5 cellular contexts compared by ENCODE assay signal in the genomic region with DNA sequence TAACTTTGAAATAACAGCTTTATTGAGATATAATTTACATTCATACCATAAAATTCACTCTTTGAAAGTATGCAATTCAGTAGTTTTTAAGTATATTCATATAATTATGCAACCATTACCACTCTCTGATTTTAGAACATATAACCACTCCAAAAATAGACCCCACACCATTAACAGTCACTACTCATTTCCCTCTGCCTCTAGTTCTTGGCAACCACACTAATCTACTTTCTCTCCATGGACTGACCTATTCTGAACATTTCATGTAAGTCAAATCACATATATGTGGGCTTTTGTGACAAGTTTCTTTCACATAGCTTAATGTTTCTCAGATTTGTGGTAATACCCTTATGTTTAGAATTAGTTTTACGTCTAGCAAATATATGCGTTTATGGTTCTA. TPM values are rescaled to one million over a fixed set of nuclear protein-coding genes. Genes with fewer than 3 reads are reported as not detected.
"Had no signal": no experiment of that assay in that cellular context is flagged by ENCODE, and none has a peak within 500 bp of the region (broad histone marks: within the 10 kb centered on the region; RNA-seq: fewer than 3 reads in every experiment).

No MANE protein-coding gene starts in this region.

- H3K4me3 ChIP-seq: GM23338 had no signal

- DNase-seq: H9, IMR-90 had no signal

- H3K4me2 ChIP-seq: GM23338 had no signal

- H2AFZ ChIP-seq: GM23338 had no signal

- ATAC-seq: GM23338 had no signal

RNA-seq across cellular contexts. Expression of a gene that starts 19.5 kb away (rescaled TPM):
- total RNA-seq: H1, HT-29, IMR-90 had no signal
- polyA plus RNA-seq: IMR-90 had no signal
